In the genomic region with DNA sequence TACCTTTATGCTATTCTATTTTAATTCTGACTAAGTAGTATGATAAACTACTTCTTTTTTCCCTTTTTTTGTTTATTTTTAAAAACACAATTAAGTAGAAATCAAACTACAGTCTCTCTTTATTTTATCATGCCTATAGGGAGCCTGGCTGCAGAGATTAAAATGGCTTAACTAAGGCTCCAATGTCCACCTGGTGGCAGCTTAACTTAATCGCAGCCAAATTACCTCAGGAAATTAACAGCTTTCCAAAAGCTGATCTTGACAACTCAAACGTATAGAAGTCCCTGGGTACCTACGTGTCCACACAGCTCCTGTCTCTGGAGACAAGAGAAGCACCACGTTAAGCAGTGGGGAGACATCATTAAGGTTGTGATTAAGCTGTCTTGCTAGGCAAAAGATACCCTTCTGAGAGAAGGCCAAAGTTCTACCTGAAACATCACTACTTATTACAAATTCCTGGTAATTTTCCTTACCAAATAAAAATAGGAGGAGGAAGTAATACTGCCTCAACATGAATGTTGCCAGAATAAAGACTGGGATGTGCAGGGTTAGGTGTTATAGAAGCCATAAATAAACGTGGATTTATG, we compare ENCODE assay signal across 7 cellular contexts.
DNase-seq lines count a peak whose midpoint lies in the region; FAIRE-seq and TF ChIP-seq lines count a peak whose summit lies in the region.

No MANE protein-coding gene starts in this region.

- no peaks in the 10 kb centered on the region for H3K36me3 ChIP-seq in bronchial epithelial cell (ENCODE audit: control insufficient read depth, insufficient read depth, low read length)
- H3K36me3 ChIP-seq in osteoblast (ENCODE audit: insufficient read depth, low read length), result no peaks in the 10 kb centered on the region

- no peak overlapping the region for H3K27ac ChIP-seq in osteoblast (ENCODE audit: low read depth, low read length)

- H3K9me3 ChIP-seq in osteoblast (ENCODE audit: low read depth, low read length), result no peaks in the 10 kb centered on the region

- peak; percentile 18 for DNase-seq in M059J (ENCODE audit: low read depth)
- peak; percentile 52 for DNase-seq in bronchial epithelial cell (ENCODE audit: low read depth)
- DNase-seq in osteoblast (ENCODE audit: insufficient read length, low spot score, missing footprints), result peak; percentile 88
- DNase-seq in lower leg skin (ENCODE audit: low spot score in 2 of 2), result no peak
- no peak for DNase-seq in T-helper 1 cell
- no peak for DNase-seq in HK-2 (ENCODE audit: unreplicated experiment)

- no peaks in the 10 kb centered on the region for H3K27me3 ChIP-seq in bronchial epithelial cell (ENCODE audit: control insufficient read depth, insufficient read depth, low read length)
- H3K27me3 ChIP-seq in osteoblast (ENCODE audit: insufficient read depth, low read length), result peaks cover 14% of the 10 kb centered on the region

- H4K20me1 ChIP-seq in osteoblast (ENCODE audit: insufficient read depth, low read length), result no peaks in the 10 kb centered on the region

- FAIRE-seq in bronchial epithelial cell (lab: Jason Lieb, UNC), result peak; percentile 77

- peak overlapping the region; percentile 37 for H2AFZ ChIP-seq in osteoblast (ENCODE audit: low read length)

- TF ChIP-seq CTCF in GM12872 (IDR thresholded peaks at IDR 0.05; ENCODE audit: insufficient read depth, low read depth, low read length) (peak; percentile 42; the same call in 2 of the 3 replicates), bronchial epithelial cell (IDR thresholded peaks at IDR 0.05; ENCODE audit: insufficient read depth, low read length, severe bottlenecking) (peak; percentile 63), osteoblast (IDR thresholded peaks at IDR 0.05; ENCODE audit: extremely low read depth, low read depth, low read length) (peak; percentile 67), lower leg skin (IDR thresholded peaks at IDR 0.05) (no peak)

- H3K4me2 ChIP-seq in osteoblast (ENCODE audit: insufficient read depth, low read length), result no peak overlapping the region

- H3K4me3 ChIP-seq in bronchial epithelial cell (ENCODE audit: low read depth, low read length) (no peak overlapping the region), osteoblast (ENCODE audit: insufficient read depth, low read length) (no peak overlapping the region), lower leg skin (ENCODE audit: low read depth, poor library complexity, severe bottlenecking) (no peak overlapping the region)

- no peaks in the 10 kb centered on the region for H3K4me1 ChIP-seq in osteoblast (ENCODE audit: insufficient read depth, low read length)

- 15 to 16% methylated on average over 5 of the region's 5 CpGs for WGBS in lower leg skin, 2 donors

- no peak for TF ChIP-seq POLR2A in lower leg skin (IDR thresholded peaks at IDR 0.05)

- intact Hi-C loops in lower leg skin (cut with DNase I; ENCODE audit: low total_unique reads), result no loop called here

- H3K79me2 ChIP-seq in osteoblast (ENCODE audit: insufficient read depth, low read length), result no peaks in the 10 kb centered on the region

Comparison
In these comparisons a context has a peak if more than half of its experiments do, and no peak if none do; other contexts are left out.
1. CTCF ChIP-seq: peak in GM12872 (single experiment), bronchial epithelial cell (single experiment) and osteoblast (single experiment); none in lower leg skin (0 of 3).
2. DNase-seq: peak in M059J (single experiment), bronchial epithelial cell (single experiment) and osteoblast (single experiment); none in lower leg skin (0 of 2), T-helper 1 cell (0 of 5) and HK-2 (single experiment).